In genomic region chr9:36389590-36389989, GRCh38 we compare ENCODE assay signal across 18 cellular contexts.
"Had no signal": no experiment of that assay in that cellular context is flagged by ENCODE, and none has a peak within 500 bp of the region (broad histone marks: within the 10 kb centered on the region; RNA-seq: fewer than 3 reads in every experiment).

No MANE protein-coding gene starts in this region.

- H3K36me3 ChIP-seq: ascending aorta, breast epithelium, gastrocnemius medialis had no signal

- DNase-seq: activated CD4-positive, alpha-beta T cell treated with anti-CD3 and anti-CD28 coated beads, Interleukin-2, amount 50 U/mL, for 1 hour; activated effector memory CD4-positive, alpha-beta T cell treated with anti-CD3 and anti-CD28 coated beads, Interleukin-2, amount 50 U/mL, for 16 hours; activated T-cell treated with anti-CD3 and anti-CD28 coated beads for 4 hours; dermis blood vessel endothelial cell; effector memory CD8-positive, alpha-beta T cell; erythroblast; gastrocnemius medialis; heart right ventricle; left cardiac atrium; lower lobe of right lung; stimulated activated CD4-positive, alpha-beta T cell treated with anti-CD3 and anti-CD28 coated beads, Interleukin-12 subunit alpha, Interleukin-12 subunit beta, amount 100 ng/mL, for 4 hours; stimulated activated CD4-positive, alpha-beta T cell treated with anti-CD3 and anti-CD28 coated beads, Interleukin-2, amount 100 ng/mL, for 24 hours; SW 1271 had no signal

- H3K27me3 Mint-ChIP-seq: effector memory CD8-positive, alpha-beta T cell had no signal

- H3K9me3 ChIP-seq: ascending aorta, breast epithelium, gastrocnemius medialis, heart right ventricle, lower lobe of right lung, thoracic aorta had no signal

- H3K27me3 ChIP-seq: ascending aorta, breast epithelium, gastrocnemius medialis, heart right ventricle had no signal

- H3K4me3 ChIP-seq: ascending aorta, breast epithelium, gastrocnemius medialis, heart right ventricle, lower lobe of right lung, thoracic aorta had no signal

- H3K27ac Mint-ChIP-seq: T-helper 2 cell treated with Interferon-gamma antibody and Interleukin-4, amounts not matched to agents 5 μg/mL and 100 μg/mL, for 36 hours had no signal

- ATAC-seq: effector memory CD8-positive, alpha-beta T cell; gastrocnemius medialis; heart right ventricle; left cardiac atrium; lower lobe of right lung had no signal

- H3K4me3 Mint-ChIP-seq: T-helper 2 cell treated with Interferon-gamma antibody and Interleukin-4, amounts not matched to agents 5 μg/mL and 100 μg/mL, for 36 hours had no signal

- H3K9me3 Mint-ChIP-seq: effector memory CD8-positive, alpha-beta T cell; T-helper 2 cell treated with Interferon-gamma antibody and Interleukin-4, amounts not matched to agents 5 μg/mL and 100 μg/mL, for 36 hours had no signal

- H3K4me1 ChIP-seq: breast epithelium, parathyroid adenoma had no signal

- H3K27ac ChIP-seq: ascending aorta, breast epithelium, heart right ventricle, lower lobe of right lung, parathyroid adenoma, thoracic aorta had no signal
